ENCODE assay signal across 26 cellular contexts in the genomic region with DNA sequence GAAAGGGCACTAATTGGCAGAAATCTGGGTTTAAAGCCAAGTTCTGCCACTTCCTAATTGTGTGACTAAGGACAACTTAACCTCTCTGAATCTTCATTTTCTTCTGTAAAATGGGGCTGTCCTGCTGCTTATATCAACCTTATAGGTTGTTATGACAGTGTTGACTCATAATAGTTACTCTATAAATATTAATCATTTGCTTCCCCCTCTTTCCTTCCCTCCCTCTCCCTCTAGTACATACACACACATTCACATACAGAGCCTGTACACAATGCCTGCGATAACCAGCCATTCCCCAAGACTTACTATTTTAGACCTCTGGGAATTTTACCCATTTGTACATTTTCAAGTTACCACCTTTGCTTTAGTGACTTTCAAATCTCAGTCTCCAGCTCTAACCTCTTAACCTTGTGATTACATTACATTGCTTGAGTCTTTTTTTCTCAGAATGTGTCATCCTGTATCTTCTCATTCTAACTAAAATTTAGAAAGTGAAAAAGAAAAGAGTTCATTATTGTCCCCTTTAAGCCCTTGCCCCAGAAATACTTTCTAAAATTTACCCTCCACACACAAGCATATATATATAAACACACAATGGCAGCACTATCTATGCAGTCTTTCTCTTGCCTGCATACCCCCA. TPM values are rescaled to one million over a fixed set of nuclear protein-coding genes. Genes with fewer than 3 reads are reported as not detected.
DNase-seq lines count a peak whose midpoint lies in the region; ATAC-seq and TF ChIP-seq lines count a peak whose summit lies in the region.
"Had no signal": no experiment of that assay in that cellular context is flagged by ENCODE, and none has a peak within 500 bp of the region (broad histone marks: within the 10 kb centered on the region; RNA-seq: fewer than 3 reads in every experiment).

No MANE protein-coding gene starts in this region.

- DNase-seq in EL (peak; percentile 9), SK-N-SH (no peak), fibroblast of mammary gland (ENCODE audit: low read depth) (peak; percentile 68), heart left ventricle (no peak), NCI-H2081 treated with DMSO at 0.1 percent for 48 hours (lab: John Stamatoyannopoulos, UW) (no peak)
- no peak for DNase-seq in effector memory CD4-positive, alpha-beta T cell
- DNase-seq: activated CD4-positive, alpha-beta T cell treated with anti-CD3 and anti-CD28 coated beads for 48 hours; activated effector memory CD4-positive, alpha-beta T cell treated with anti-CD3 and anti-CD28 coated beads, Interleukin-2, amount 50 U/mL, for 16 hours; amygdala; caudate nucleus; CD4-positive, CD25-positive, alpha-beta regulatory T cell; GF-D8; Kasumi-1; MV-4-11; NCI-H146; NCI-H2171; NCI-H510A treated with DMSO at 0.1 percent for 48 hours; stomach had no signal

- H2AFZ ChIP-seq in ACC112 (ENCODE audit: low read length, unreplicated experiment), result no peak overlapping the region
- H2AFZ ChIP-seq in SK-N-SH (ENCODE audit: low read depth), result no peak overlapping the region

- H3K9ac ChIP-seq in SK-N-SH, result no peak overlapping the region

- H3K27me3 ChIP-seq in ACC112 (ENCODE audit: insufficient read depth, low read length), result no peaks in the 10 kb centered on the region
- no peaks in the 10 kb centered on the region for H3K27me3 ChIP-seq in SK-N-SH (ENCODE audit: insufficient read depth)
- no peaks in the 10 kb centered on the region for H3K27me3 ChIP-seq in effector memory CD4-positive, alpha-beta T cell (replicated peaks; ENCODE audit: control insufficient read depth, insufficient read depth, low read length, poor library complexity, severe bottlenecking)
- peaks cover 0 to 4% (median 0%) of the 10 kb centered on the region in 9 donors for H3K27me3 ChIP-seq in heart left ventricle
- H3K27me3 ChIP-seq: SJSA1, stomach, tibial nerve had no signal

- TF ChIP-seq RAD21 in SK-N-SH (IDR thresholded peaks at IDR 0.05; ENCODE audit: low read length), result peak; percentile 24; the same call in 1 of the 2 replicates

- H3K79me2 ChIP-seq in ACC112 (ENCODE audit: control insufficient read depth, insufficient read depth, low read length, unreplicated experiment), result no peaks in the 10 kb centered on the region
- no peaks in the 10 kb centered on the region for H3K79me2 ChIP-seq in SK-N-SH (ENCODE audit: insufficient read depth)

- TF ChIP-seq POLR2A in heart left ventricle (IDR thresholded peaks at IDR 0.05), result no peak

- no peak for ATAC-seq in heart left ventricle
- ATAC-seq: sciatic nerve had no signal

- H3K4me1 ChIP-seq in ACC112 (ENCODE audit: control insufficient read depth, insufficient read depth, low read length, unreplicated experiment) (peaks cover 33% of the 10 kb centered on the region), SK-N-SH (ENCODE audit: control insufficient read depth in 1 of 2, insufficient read depth in 2 of 2, low read depth in 1 of 2, low read length in 1 of 2) (no peaks in the 10 kb centered on the region), heart left ventricle (no peaks in the 10 kb centered on the region)
- H3K4me1 ChIP-seq in effector memory CD4-positive, alpha-beta T cell (ENCODE audit: control insufficient read depth, insufficient read depth, low read length, poor library complexity, severe bottlenecking), result no peaks in the 10 kb centered on the region
- H3K4me1 ChIP-seq: SJSA1, stomach, tibial nerve had no signal

- H3K4me3 ChIP-seq in ACC112 (ENCODE audit: low read depth, low read length) (no peak overlapping the region), SK-N-SH (ENCODE audit: low read depth in 2 of 2, low read length in 1 of 2) (no peak overlapping the region), fibroblast of mammary gland (ENCODE audit: control insufficient read depth, low read depth, low read length) (no peak overlapping the region), heart left ventricle (no peak overlapping the region)
- H3K4me3 ChIP-seq in effector memory CD4-positive, alpha-beta T cell (ENCODE audit: insufficient read depth, low read depth, low read length, poor library complexity, severe bottlenecking), result no peak overlapping the region
- H3K4me3 ChIP-seq: SJSA1, stomach, tibial nerve had no signal

- POLR2A ChIA-PET in SK-N-SH (lab: Yijun Ruan, JAX), result interaction anchor here (0.6 kb wide), 1 partner anchor 9 kb away, joined by 3 read pairs; no protein-coding TSS in a partner anchor

- 85% methylated on average over 1 of the region's 1 CpG for WGBS in SK-N-SH (ENCODE audit: low lambda C conversion rate)
- WGBS in heart left ventricle, 4 donors, result 87 to 96% (median 94%) methylated on average over 1 of the region's 1 CpG

- intact Hi-C loops in heart left ventricle (cut with DNase I), result no loop called here

- TF ChIP-seq CTCF in SK-N-SH (IDR thresholded peaks at IDR 0.05), result peak; percentile 41
- no peak for TF ChIP-seq CTCF in fibroblast of mammary gland (conservative IDR thresholded peaks at IDR 0.05; ENCODE audit: control insufficient read depth, insufficient read depth, low read depth, low read length)
- no peak for TF ChIP-seq CTCF in heart left ventricle (IDR thresholded peaks at IDR 0.05)

- TF ChIP-seq EP300 in SK-N-SH (IDR thresholded peaks at IDR 0.05; ENCODE audit: borderline replicate concordance in 1 of 2, low read depth in 1 of 2, low read length in 1 of 2), result no peak

- CTCF ChIA-PET in SK-N-SH (lab: Yijun Ruan, JAX), result no interaction called here

- H3K36me3 ChIP-seq in ACC112 (ENCODE audit: insufficient read depth, low read length) (no peaks in the 10 kb centered on the region), SK-N-SH (replicated peaks in 1 of 2; ENCODE audit: control insufficient read depth in 1 of 2, insufficient read depth in 2 of 2, low read length in 1 of 2) (no peaks in the 10 kb centered on the region), heart left ventricle (no peaks in the 10 kb centered on the region)
- no peaks in the 10 kb centered on the region for H3K36me3 ChIP-seq in effector memory CD4-positive, alpha-beta T cell (ENCODE audit: control insufficient read depth, insufficient read depth, low read length)
- H3K36me3 ChIP-seq: neutrophil, SJSA1, stomach, tibial nerve had no signal

- no peaks in the 10 kb centered on the region for H3K9me2 ChIP-seq in SK-N-SH

- H3K4me2 ChIP-seq in SK-N-SH, result no peak overlapping the region

- H3K9me3 ChIP-seq in SK-N-SH, result no peaks in the 10 kb centered on the region
- H3K9me3 ChIP-seq in effector memory CD4-positive, alpha-beta T cell (ENCODE audit: control insufficient read depth, low read length), result no peaks in the 10 kb centered on the region
- peaks cover 0 to 1% (median 0%) of the 10 kb centered on the region in 12 donors for H3K9me3 ChIP-seq in heart left ventricle
- H3K9me3 ChIP-seq: neutrophil, SJSA1, tibial nerve had no signal

- H3F3A ChIP-seq in SK-N-SH (replicated peaks; ENCODE audit: insufficient read depth), result peaks cover 4% of the 10 kb centered on the region

- H4K20me1 ChIP-seq in SK-N-SH (ENCODE audit: insufficient read depth), result no peaks in the 10 kb centered on the region

- 0 out of 2 replicates have a peak overlapping the region, but pooled peaks have one; percentile 19 for H3K27ac ChIP-seq in ACC112 (ENCODE audit: low read depth, low read length)
- H3K27ac ChIP-seq in SK-N-SH (ENCODE audit: low read depth in 2 of 2, low read length in 1 of 2), result no peak overlapping the region
- H3K27ac ChIP-seq in effector memory CD4-positive, alpha-beta T cell (ENCODE audit: insufficient read depth, low read length, poor library complexity, severe bottlenecking), result no peak overlapping the region
- H3K27ac ChIP-seq in heart left ventricle, result no peak overlapping the region
- H3K27ac ChIP-seq: neutrophil, SJSA1, stomach, tibial nerve had no signal

TF ChIP-seq in SK-N-SH, 30 proteins besides CTCF, POLR2A, EP300 and RAD21 (continues in another document):
- no peak for TF ChIP-seq ELF1 (IDR thresholded peaks at IDR 0.05)
- no peak for TF ChIP-seq FOSL2 (IDR thresholded peaks at IDR 0.05; ENCODE audit: borderline replicate concordance, low read depth)
- no peak for TF ChIP-seq FOXM1 (IDR thresholded peaks at IDR 0.05; ENCODE audit: low read depth)
- no peak for TF ChIP-seq NFIC (IDR thresholded peaks at IDR 0.05; ENCODE audit: borderline replicate concordance)
- no peak for TF ChIP-seq CHD2 (IDR thresholded peaks at IDR 0.05; ENCODE audit: low read length, partially characterized antibody)
- TF ChIP-seq TAF1 (IDR thresholded peaks at IDR 0.05; ENCODE audit: borderline replicate concordance, low read depth, low read length), result no peak
- TF ChIP-seq RCOR1 (IDR thresholded peaks at IDR 0.05; ENCODE audit: low read length), result no peak
- no peak for TF ChIP-seq NRF1 (IDR thresholded peaks at IDR 0.05; ENCODE audit: low read depth, low read length)
- TF ChIP-seq, protein P1, sequence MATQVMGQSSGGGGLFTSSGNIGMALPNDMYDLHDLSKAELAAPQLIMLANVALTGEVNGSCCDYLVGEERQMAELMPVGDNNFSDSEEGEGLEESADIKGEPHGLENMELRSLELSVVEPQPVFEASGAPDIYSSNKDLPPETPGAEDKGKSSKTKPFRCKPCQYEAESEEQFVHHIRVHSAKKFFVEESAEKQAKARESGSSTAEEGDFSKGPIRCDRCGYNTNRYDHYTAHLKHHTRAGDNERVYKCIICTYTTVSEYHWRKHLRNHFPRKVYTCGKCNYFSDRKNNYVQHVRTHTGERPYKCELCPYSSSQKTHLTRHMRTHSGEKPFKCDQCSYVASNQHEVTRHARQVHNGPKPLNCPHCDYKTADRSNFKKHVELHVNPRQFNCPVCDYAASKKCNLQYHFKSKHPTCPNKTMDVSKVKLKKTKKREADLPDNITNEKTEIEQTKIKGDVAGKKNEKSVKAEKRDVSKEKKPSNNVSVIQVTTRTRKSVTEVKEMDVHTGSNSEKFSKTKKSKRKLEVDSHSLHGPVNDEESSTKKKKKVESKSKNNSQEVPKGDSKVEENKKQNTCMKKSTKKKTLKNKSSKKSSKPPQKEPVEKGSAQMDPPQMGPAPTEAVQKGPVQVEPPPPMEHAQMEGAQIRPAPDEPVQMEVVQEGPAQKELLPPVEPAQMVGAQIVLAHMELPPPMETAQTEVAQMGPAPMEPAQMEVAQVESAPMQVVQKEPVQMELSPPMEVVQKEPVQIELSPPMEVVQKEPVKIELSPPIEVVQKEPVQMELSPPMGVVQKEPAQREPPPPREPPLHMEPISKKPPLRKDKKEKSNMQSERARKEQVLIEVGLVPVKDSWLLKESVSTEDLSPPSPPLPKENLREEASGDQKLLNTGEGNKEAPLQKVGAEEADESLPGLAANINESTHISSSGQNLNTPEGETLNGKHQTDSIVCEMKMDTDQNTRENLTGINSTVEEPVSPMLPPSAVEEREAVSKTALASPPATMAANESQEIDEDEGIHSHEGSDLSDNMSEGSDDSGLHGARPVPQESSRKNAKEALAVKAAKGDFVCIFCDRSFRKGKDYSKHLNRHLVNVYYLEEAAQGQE (IDR thresholded peaks at IDR 0.05; ENCODE audit: low read depth, low read length), result no peak
- no peak for TF ChIP-seq GATA2 (CRISPR knock-in tag; IDR thresholded peaks at IDR 0.05)

RNA-seq across cellular contexts. Expression of a gene that starts 31.9 kb away (rescaled TPM):
- polyA plus RNA-seq in SK-N-SH (2012; rRNA removed), result not detected in 2 replicates
- polyA plus RNA-seq in SK-N-SH (2012; cell fraction: cytosol; rRNA removed), result not detected in 2 replicates
- polyA plus RNA-seq in SK-N-SH (2012; cell fraction: nucleus; rRNA removed), result not detected in 2 replicates
- total RNA-seq in heart left ventricle, result not detected
- polyA plus RNA-seq in heart left ventricle, result under 1 TPM in 1 of 2 donors, not detected in 1; 0.19 TPM
- total RNA-seq: CD4-positive, CD25-positive, alpha-beta regulatory T cell; H1; mesenteric fat pad; progenitor cell of endocrine pancreas; sciatic nerve; SJSA1; stomach; tibial nerve had no signal
- polyA plus RNA-seq: CD4-positive, CD25-positive, alpha-beta regulatory T cell; H1 had no signal

Comparison
In these comparisons a context has a peak if more than half of its experiments do, and no peak if none do; other contexts are left out.
1. DNase-seq: peak in EL (single experiment) and fibroblast of mammary gland (single experiment); none in SK-N-SH (single experiment), effector memory CD4-positive, alpha-beta T cell (0 of 3), heart left ventricle (0 of 5) and NCI-H2081 treated with DMSO at 0.1 percent for 48 hours (single experiment).